ENCODE assay signal across 20 cellular contexts in genomic region chr7:16295558-16295957, GRCh38.
A peak's percentile ranks its signal among the peaks of the same experiment; 100 is the strongest.
DNase-seq lines count a peak whose midpoint lies in the region; ATAC-seq and TF ChIP-seq lines count a peak whose summit lies in the region.
"Had no signal": no experiment of that assay in that cellular context is flagged by ENCODE, and none has a peak within 500 bp of the region (broad histone marks: within the 10 kb centered on the region; RNA-seq: fewer than 3 reads in every experiment).

No MANE protein-coding gene starts in this region.

- no peaks in the 10 kb centered on the region for H3K9me3 Mint-ChIP-seq in natural killer cell
- H3K9me3 Mint-ChIP-seq: CD8-positive, alpha-beta T cell; GM23338 had no signal

- in situ Hi-C loops in astrocyte of the cerebellum (cut with HindIII; ENCODE audit: low sequenced_read_pairs): no loop called here

- TF ChIP-seq CTCF in astrocyte of the cerebellum (IDR thresholded peaks at IDR 0.05; ENCODE audit: low read depth, low read length, missing control alignments): no peak
- TF ChIP-seq CTCF in natural killer cell (IDR thresholded peaks at IDR 0.05): no peak

- intact Hi-C loops in natural killer cell (cut with micrococcal nuclease): no loop called here

- H3K4me3 ChIP-seq in astrocyte of the cerebellum (ENCODE audit: low read depth, low read length): no peak overlapping the region
- H3K4me3 ChIP-seq: BLaER1, GM23338, MG63 had no signal

- H3K36me3 Mint-ChIP-seq in natural killer cell: no peaks in the 10 kb centered on the region
- H3K36me3 Mint-ChIP-seq: CD8-positive, alpha-beta T cell had no signal

- no peak overlapping the region for H3K27ac Mint-ChIP-seq in natural killer cell
- H3K27ac Mint-ChIP-seq: CD8-positive, alpha-beta T cell; GM23338 had no signal

- no peaks in the 10 kb centered on the region for H3K27me3 Mint-ChIP-seq in natural killer cell (ENCODE audit: low read depth in 2 of 2)

- no peaks in the 10 kb centered on the region for H3K4me1 Mint-ChIP-seq in natural killer cell
- H3K4me1 Mint-ChIP-seq: GM23338 had no signal

- ATAC-seq in natural killer cell (no peak), HG02588 (IDR thresholded peaks at IDR 0.05; ENCODE audit: unreplicated experiment) (no peak), HG02885 (IDR thresholded peaks at IDR 0.05; ENCODE audit: poor library complexity, unreplicated experiment) (no peak)
- ATAC-seq: CD8-positive, alpha-beta T cell; GM23338 had no signal

- no peak overlapping the region for H3K4me3 Mint-ChIP-seq in natural killer cell
- H3K4me3 Mint-ChIP-seq: CD8-positive, alpha-beta T cell; GM23338 had no signal

- DNase-seq in DMS 273 (lab: John Stamatoyannopoulos, UW; ENCODE audit: unreplicated experiment) (peak; percentile 62), OCI-M1 (lab: John Stamatoyannopoulos, UW) (peak; percentile 24), astrocyte of the cerebellum (ENCODE audit: low read depth) (peak; percentile 75), myocyte (ENCODE audit: low read depth) (peak; percentile 9), natural killer cell (no peak), DMS79 treated with DMSO at 0.1 percent for 48 hours (lab: John Stamatoyannopoulos, UW) (no peak)
- DNase-seq: CD8-positive, alpha-beta T cell; GF-D8; IMR-90; Karpas-422; MG63; NCI-H1092 treated with DMSO at 0.1 percent for 48 hours; NCI-H1694; NCI-H2107; NCI-H226; NCI-H69 had no signal

Comparison
In these comparisons a context has a peak if more than half of its experiments do, and no peak if none do; other contexts are left out.
1. DNase-seq: peak in DMS 273 (single experiment), OCI-M1 (single experiment), astrocyte of the cerebellum (single experiment) and myocyte (single experiment); none in natural killer cell (single experiment) and DMS79 treated with DMSO at 0.1 percent for 48 hours (single experiment).